Comparison of ENCODE assay signal across 1 cellular context in genomic region chr17:2711608-2712299, GRCh38.
A peak's percentile ranks its signal among the peaks of the same experiment; 100 is the strongest.
TF ChIP-seq lines count a peak whose summit lies in the region.

Gene CLUH, minus strand, starts transcription at chr17:2711764. Its CDS starts 103 bp downstream, at chr17:2711661.

TF ChIP-seq in WTC11, 78 proteins besides CTCF, POLR2A, EP300 and RAD21 (continued from another document):
- no peak for TF ChIP-seq ERG (CRISPR knock-in tag; IDR thresholded peaks at IDR 0.05)
- TF ChIP-seq FOXJ3 (CRISPR knock-in tag; IDR thresholded peaks at IDR 0.05; ENCODE audit: borderline replicate concordance), result no peak
- TF ChIP-seq FOXK1 (CRISPR knock-in tag; IDR thresholded peaks at IDR 0.05), result peak; percentile 64
- no peak for TF ChIP-seq OVOL2 (CRISPR knock-in tag; IDR thresholded peaks at IDR 0.05; ENCODE audit: borderline replicate concordance)
- TF ChIP-seq JUN (CRISPR knock-in tag; IDR thresholded peaks at IDR 0.05), result no peak
- no peak for TF ChIP-seq TCF7 (CRISPR knock-in tag; IDR thresholded peaks at IDR 0.05; ENCODE audit: low read depth)
- 0 out of 2 replicates have a peak, but pooled peaks have one; percentile 47 for TF ChIP-seq NFE2L1 (CRISPR knock-in tag; IDR thresholded peaks at IDR 0.05)
- TF ChIP-seq ATF2 (CRISPR knock-in tag; IDR thresholded peaks at IDR 0.05; ENCODE audit: borderline replicate concordance, low read depth), result no peak
- peak; percentile 51; the same call in 1 of the 2 replicates for TF ChIP-seq KAT7 (CRISPR knock-in tag; IDR thresholded peaks at IDR 0.05; ENCODE audit: borderline replicate concordance)
- no peak for TF ChIP-seq ATF1 (CRISPR knock-in tag; IDR thresholded peaks at IDR 0.05)
- no peak for TF ChIP-seq NR1H2 (CRISPR knock-in tag; IDR thresholded peaks at IDR 0.05)
- no peak for TF ChIP-seq STAT6 (CRISPR knock-in tag; conservative IDR thresholded peaks at IDR 0.05; ENCODE audit: low read depth)
- TF ChIP-seq ZNF396 (CRISPR knock-in tag; IDR thresholded peaks at IDR 0.05; ENCODE audit: borderline replicate concordance), result no peak
- no peak for TF ChIP-seq ZNF532 (CRISPR knock-in tag; IDR thresholded peaks at IDR 0.05; ENCODE audit: borderline replicate concordance)
- TF ChIP-seq CBFB (CRISPR knock-in tag; IDR thresholded peaks at IDR 0.05; ENCODE audit: low read depth), result 0 out of 2 replicates have a peak, but pooled peaks have one; percentile 77
- TF ChIP-seq ARID4B (CRISPR knock-in tag; IDR thresholded peaks at IDR 0.05; ENCODE audit: borderline replicate concordance), result no peak
- TF ChIP-seq ZNF512 (CRISPR knock-in tag; IDR thresholded peaks at IDR 0.05; ENCODE audit: borderline replicate concordance), result no peak
- TF ChIP-seq ZNF263 (CRISPR knock-in tag; IDR thresholded peaks at IDR 0.05; ENCODE audit: low read depth), result peak; percentile 28; the same call in 1 of the 2 replicates
- no peak for TF ChIP-seq NFATC4 (CRISPR knock-in tag; IDR thresholded peaks at IDR 0.05)
- no peak for TF ChIP-seq ELF4 (CRISPR knock-in tag; IDR thresholded peaks at IDR 0.05; ENCODE audit: low read depth)
- TF ChIP-seq ZNF138 (CRISPR knock-in tag; conservative IDR thresholded peaks at IDR 0.05), result 0 out of 2 replicates have a peak, but pooled peaks have one; percentile 28
- no peak for TF ChIP-seq E2F5 (CRISPR knock-in tag; IDR thresholded peaks at IDR 0.05)
- no peak for TF ChIP-seq FOXP1 (CRISPR knock-in tag; IDR thresholded peaks at IDR 0.05; ENCODE audit: borderline replicate concordance)
- no peak for TF ChIP-seq GRHL2 (CRISPR knock-in tag; IDR thresholded peaks at IDR 0.05; ENCODE audit: insufficient replicate concordance, severe bottlenecking)
